Comparison of ENCODE assay signal across 1 cellular context in the genomic region with DNA sequence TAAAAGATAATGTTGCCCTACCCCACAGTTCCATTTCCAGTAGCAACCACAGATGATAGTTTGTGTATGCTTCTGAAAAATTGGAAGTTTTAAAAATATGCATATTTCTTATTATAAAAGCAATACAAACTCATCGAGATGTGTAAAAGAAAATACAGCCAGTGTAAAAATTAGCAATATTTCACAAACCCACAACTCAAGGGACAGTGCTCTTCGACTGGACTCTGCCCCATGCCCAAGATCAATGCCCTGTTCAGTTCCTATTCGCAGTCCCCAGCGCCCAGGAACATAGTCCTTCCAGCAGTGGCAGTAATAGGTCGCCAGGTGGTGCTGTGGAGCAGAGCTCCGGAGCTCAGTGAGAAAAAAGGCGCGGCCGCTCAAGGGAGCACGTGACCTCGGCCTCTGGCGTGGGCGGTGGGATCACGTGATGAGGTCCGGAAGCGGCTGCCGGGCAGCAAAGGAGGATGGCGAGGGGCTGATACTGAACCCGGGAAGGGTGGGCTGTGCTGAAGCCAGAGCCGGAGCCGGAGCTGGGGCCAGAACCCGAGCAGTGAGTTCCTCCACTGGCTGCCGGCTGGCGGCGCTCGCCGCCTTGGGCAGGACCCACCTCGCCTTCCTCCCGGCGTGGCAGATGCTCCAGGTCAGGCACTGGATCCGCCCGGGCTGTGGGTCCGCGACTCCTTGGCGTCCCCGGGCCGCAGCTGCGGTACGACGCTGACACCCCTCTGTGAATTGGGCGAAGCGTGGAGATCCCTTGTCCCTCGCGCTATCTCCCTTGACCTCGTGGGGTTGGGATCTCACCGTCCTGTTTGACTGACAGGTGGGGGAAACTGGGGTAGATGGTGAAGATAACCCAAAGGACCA.
TF ChIP-seq lines count a peak whose summit lies in the region.

A gene (plus strand): TSS at position 430 of the 864 bp plus-strand sequence. CDS start 11,190 bp downstream, outside the sequence.

TF ChIP-seq in HEK293, 187 proteins besides CTCF, POLR2A, EP300 and RAD21 (continued from another document and continues in another):
- TF ChIP-seq, protein P1, sequence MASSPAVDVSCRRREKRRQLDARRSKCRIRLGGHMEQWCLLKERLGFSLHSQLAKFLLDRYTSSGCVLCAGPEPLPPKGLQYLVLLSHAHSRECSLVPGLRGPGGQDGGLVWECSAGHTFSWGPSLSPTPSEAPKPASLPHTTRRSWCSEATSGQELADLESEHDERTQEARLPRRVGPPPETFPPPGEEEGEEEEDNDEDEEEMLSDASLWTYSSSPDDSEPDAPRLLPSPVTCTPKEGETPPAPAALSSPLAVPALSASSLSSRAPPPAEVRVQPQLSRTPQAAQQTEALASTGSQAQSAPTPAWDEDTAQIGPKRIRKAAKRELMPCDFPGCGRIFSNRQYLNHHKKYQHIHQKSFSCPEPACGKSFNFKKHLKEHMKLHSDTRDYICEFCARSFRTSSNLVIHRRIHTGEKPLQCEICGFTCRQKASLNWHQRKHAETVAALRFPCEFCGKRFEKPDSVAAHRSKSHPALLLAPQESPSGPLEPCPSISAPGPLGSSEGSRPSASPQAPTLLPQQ (tag by site-specific recombination; IDR thresholded peaks at IDR 0.05): peak; percentile 90
- TF ChIP-seq ZNF837 (tag by site-specific recombination; IDR thresholded peaks at IDR 0.05) (no peak), ZNF239 (tag by site-specific recombination; IDR thresholded peaks at IDR 0.05) (no peak), ZNF76 (tag by site-specific recombination; IDR thresholded peaks at IDR 0.05; ENCODE audit: borderline replicate concordance, low read depth) (peak; percentile 33; the same call in 1 of the 2 replicates), ZXDB (tag by site-specific recombination; IDR thresholded peaks at IDR 0.05) (peak; percentile 83), ZBTB8A (tag by site-specific recombination; IDR thresholded peaks at IDR 0.05) (peak; percentile 48; the same call in 1 of the 2 replicates), SETDB1 (IDR thresholded peaks at IDR 0.05; ENCODE audit: insufficient read length, low read length) (no peak), ZNF10 (tag by site-specific recombination; IDR thresholded peaks at IDR 0.05) (peak; percentile 70; the same call in 1 of the 2 replicates), ZNF423 (tag by site-specific recombination; IDR thresholded peaks at IDR 0.05) (no peak), ZNF23 (tag by site-specific recombination; IDR thresholded peaks at IDR 0.05; ENCODE audit: borderline replicate concordance) (no peak), ZFP37 (tag by site-specific recombination; IDR thresholded peaks at IDR 0.05) (peak; percentile 88; the same call in 1 of the 2 replicates), KLF8 (tag by site-specific recombination; IDR thresholded peaks at IDR 0.05) (peak; percentile 88), ZNF660 (tag by site-specific recombination; IDR thresholded peaks at IDR 0.05) (peak; percentile 83), ZNF623 (tag by site-specific recombination; IDR thresholded peaks at IDR 0.05) (no peak), ZNF121 (tag by site-specific recombination; IDR thresholded peaks at IDR 0.05) (no peak), ZNF610 (tag by site-specific recombination; IDR thresholded peaks at IDR 0.05; ENCODE audit: borderline replicate concordance) (peak; percentile 80; the same call in 1 of the 2 replicates), SCRT2 (tag by site-specific recombination; IDR thresholded peaks at IDR 0.05) (0 out of 2 replicates have a peak, but pooled peaks have one; percentile 10), ZBTB7A (tag by site-specific recombination; IDR thresholded peaks at IDR 0.05; ENCODE audit: low read depth) (no peak), ZFHX2 (tag by site-specific recombination; conservative IDR thresholded peaks at IDR 0.05) (peak; percentile 92), ZNF114 (tag by site-specific recombination; IDR thresholded peaks at IDR 0.05) (no peak), ZNF366 (tag by site-specific recombination; conservative IDR thresholded peaks at IDR 0.05) (no peak), ZNF621 (tag by site-specific recombination; IDR thresholded peaks at IDR 0.05) (no peak), ZIC2 (tag by site-specific recombination; IDR thresholded peaks at IDR 0.05) (no peak), EGR2 (tag by site-specific recombination; IDR thresholded peaks at IDR 0.05; ENCODE audit: low read depth) (peak; percentile 80), ZNF426 (tag by site-specific recombination; IDR thresholded peaks at IDR 0.05) (no peak), ZNF155 (tag by site-specific recombination; IDR thresholded peaks at IDR 0.05) (no peak), MZF1 (tag by site-specific recombination; IDR thresholded peaks at IDR 0.05; ENCODE audit: borderline replicate concordance) (no peak), ZNF558 (tag by site-specific recombination; IDR thresholded peaks at IDR 0.05) (0 out of 2 replicates have a peak, but pooled peaks have one; percentile 23), ZNF133 (tag by site-specific recombination; IDR thresholded peaks at IDR 0.05) (no peak), ZNF146 (tag by site-specific recombination; IDR thresholded peaks at IDR 0.05) (no peak), ZNF174 (tag by site-specific recombination; IDR thresholded peaks at IDR 0.05) (no peak), ZNF132 (tag by site-specific recombination; IDR thresholded peaks at IDR 0.05; ENCODE audit: borderline replicate concordance) (no peak), ZNF248 (tag by site-specific recombination; IDR thresholded peaks at IDR 0.05) (no peak)
- TF ChIP-seq, protein P2, sequence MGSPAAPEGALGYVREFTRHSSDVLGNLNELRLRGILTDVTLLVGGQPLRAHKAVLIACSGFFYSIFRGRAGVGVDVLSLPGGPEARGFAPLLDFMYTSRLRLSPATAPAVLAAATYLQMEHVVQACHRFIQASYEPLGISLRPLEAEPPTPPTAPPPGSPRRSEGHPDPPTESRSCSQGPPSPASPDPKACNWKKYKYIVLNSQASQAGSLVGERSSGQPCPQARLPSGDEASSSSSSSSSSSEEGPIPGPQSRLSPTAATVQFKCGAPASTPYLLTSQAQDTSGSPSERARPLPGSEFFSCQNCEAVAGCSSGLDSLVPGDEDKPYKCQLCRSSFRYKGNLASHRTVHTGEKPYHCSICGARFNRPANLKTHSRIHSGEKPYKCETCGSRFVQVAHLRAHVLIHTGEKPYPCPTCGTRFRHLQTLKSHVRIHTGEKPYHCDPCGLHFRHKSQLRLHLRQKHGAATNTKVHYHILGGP (tag by site-specific recombination; IDR thresholded peaks at IDR 0.05): no peak
- TF ChIP-seq, protein P3, sequence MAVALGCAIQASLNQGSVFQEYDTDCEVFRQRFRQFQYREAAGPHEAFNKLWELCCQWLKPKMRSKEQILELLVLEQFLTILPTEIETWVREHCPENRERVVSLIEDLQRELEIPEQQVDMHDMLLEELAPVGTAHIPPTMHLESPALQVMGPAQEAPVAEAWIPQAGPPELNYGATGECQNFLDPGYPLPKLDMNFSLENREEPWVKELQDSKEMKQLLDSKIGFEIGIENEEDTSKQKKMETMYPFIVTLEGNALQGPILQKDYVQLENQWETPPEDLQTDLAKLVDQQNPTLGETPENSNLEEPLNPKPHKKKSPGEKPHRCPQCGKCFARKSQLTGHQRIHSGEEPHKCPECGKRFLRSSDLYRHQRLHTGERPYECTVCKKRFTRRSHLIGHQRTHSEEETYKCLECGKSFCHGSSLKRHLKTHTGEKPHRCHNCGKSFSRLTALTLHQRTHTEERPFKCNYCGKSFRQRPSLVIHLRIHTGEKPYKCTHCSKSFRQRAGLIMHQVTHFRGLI (tag by site-specific recombination; IDR thresholded peaks at IDR 0.05): 0 out of 2 replicates have a peak, but pooled peaks have one; percentile 32
- TF ChIP-seq, protein P4, sequence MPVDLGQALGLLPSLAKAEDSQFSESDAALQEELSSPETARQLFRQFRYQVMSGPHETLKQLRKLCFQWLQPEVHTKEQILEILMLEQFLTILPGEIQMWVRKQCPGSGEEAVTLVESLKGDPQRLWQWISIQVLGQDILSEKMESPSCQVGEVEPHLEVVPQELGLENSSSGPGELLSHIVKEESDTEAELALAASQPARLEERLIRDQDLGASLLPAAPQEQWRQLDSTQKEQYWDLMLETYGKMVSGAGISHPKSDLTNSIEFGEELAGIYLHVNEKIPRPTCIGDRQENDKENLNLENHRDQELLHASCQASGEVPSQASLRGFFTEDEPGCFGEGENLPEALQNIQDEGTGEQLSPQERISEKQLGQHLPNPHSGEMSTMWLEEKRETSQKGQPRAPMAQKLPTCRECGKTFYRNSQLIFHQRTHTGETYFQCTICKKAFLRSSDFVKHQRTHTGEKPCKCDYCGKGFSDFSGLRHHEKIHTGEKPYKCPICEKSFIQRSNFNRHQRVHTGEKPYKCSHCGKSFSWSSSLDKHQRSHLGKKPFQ (tag by site-specific recombination; IDR thresholded peaks at IDR 0.05): no peak
- TF ChIP-seq, protein P5, sequence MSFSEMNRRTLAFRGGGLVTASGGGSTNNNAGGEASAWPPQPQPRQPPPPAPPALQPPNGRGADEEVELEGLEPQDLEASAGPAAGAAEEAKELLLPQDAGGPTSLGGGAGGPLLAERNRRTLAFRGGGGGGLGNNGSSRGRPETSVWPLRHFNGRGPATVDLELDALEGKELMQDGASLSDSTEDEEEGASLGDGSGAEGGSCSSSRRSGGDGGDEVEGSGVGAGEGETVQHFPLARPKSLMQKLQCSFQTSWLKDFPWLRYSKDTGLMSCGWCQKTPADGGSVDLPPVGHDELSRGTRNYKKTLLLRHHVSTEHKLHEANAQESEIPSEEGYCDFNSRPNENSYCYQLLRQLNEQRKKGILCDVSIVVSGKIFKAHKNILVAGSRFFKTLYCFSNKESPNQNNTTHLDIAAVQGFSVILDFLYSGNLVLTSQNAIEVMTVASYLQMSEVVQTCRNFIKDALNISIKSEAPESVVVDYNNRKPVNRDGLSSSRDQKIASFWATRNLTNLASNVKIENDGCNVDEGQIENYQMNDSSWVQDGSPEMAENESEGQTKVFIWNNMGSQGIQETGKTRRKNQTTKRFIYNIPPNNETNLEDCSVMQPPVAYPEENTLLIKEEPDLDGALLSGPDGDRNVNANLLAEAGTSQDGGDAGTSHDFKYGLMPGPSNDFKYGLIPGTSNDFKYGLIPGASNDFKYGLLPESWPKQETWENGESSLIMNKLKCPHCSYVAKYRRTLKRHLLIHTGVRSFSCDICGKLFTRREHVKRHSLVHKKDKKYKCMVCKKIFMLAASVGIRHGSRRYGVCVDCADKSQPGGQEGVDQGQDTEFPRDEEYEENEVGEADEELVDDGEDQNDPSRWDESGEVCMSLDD (tag by site-specific recombination; IDR thresholded peaks at IDR 0.05): peak; percentile 18; the same call in 1 of the 2 replicates
- TF ChIP-seq, protein P6, sequence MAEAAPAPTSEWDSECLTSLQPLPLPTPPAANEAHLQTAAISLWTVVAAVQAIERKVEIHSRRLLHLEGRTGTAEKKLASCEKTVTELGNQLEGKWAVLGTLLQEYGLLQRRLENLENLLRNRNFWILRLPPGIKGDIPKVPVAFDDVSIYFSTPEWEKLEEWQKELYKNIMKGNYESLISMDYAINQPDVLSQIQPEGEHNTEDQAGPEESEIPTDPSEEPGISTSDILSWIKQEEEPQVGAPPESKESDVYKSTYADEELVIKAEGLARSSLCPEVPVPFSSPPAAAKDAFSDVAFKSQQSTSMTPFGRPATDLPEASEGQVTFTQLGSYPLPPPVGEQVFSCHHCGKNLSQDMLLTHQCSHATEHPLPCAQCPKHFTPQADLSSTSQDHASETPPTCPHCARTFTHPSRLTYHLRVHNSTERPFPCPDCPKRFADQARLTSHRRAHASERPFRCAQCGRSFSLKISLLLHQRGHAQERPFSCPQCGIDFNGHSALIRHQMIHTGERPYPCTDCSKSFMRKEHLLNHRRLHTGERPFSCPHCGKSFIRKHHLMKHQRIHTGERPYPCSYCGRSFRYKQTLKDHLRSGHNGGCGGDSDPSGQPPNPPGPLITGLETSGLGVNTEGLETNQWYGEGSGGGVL (tag by site-specific recombination; IDR thresholded peaks at IDR 0.05): no peak
- TF ChIP-seq, protein P7, sequence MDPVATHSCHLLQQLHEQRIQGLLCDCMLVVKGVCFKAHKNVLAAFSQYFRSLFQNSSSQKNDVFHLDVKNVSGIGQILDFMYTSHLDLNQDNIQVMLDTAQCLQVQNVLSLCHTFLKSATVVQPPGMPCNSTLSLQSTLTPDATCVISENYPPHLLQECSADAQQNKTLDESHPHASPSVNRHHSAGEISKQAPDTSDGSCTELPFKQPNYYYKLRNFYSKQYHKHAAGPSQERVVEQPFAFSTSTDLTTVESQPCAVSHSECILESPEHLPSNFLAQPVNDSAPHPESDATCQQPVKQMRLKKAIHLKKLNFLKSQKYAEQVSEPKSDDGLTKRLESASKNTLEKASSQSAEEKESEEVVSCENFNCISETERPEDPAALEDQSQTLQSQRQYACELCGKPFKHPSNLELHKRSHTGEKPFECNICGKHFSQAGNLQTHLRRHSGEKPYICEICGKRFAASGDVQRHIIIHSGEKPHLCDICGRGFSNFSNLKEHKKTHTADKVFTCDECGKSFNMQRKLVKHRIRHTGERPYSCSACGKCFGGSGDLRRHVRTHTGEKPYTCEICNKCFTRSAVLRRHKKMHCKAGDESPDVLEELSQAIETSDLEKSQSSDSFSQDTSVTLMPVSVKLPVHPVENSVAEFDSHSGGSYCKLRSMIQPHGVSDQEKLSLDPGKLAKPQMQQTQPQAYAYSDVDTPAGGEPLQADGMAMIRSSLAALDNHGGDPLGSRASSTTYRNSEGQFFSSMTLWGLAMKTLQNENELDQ (tag by site-specific recombination; IDR thresholded peaks at IDR 0.05; ENCODE audit: low read depth): no peak
- TF ChIP-seq, protein P8, sequence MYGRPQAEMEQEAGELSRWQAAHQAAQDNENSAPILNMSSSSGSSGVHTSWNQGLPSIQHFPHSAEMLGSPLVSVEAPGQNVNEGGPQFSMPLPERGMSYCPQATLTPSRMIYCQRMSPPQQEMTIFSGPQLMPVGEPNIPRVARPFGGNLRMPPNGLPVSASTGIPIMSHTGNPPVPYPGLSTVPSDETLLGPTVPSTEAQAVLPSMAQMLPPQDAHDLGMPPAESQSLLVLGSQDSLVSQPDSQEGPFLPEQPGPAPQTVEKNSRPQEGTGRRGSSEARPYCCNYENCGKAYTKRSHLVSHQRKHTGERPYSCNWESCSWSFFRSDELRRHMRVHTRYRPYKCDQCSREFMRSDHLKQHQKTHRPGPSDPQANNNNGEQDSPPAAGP (tag by site-specific recombination; IDR thresholded peaks at IDR 0.05): peak; percentile 73
